In genomic region chr15:88467935-88468528, GRCh38 we compare ENCODE assay signal across 8 cellular contexts. TPM values are rescaled to one million over a fixed set of nuclear protein-coding genes. Genes with fewer than 3 reads are reported as not detected.
DNase-seq lines count a peak whose midpoint lies in the region; ATAC-seq and TF ChIP-seq lines count a peak whose summit lies in the region.

No MANE protein-coding gene starts in this region.

- 2 to 6% (median 2%) methylated on average over 17 of the region's 17 CpGs for WGBS in psoas muscle, 3 donors

- peak overlapping the region; percentile 78 for H3K27ac ChIP-seq in DOHH2 (ENCODE audit: low read depth, low read length)
- H3K27ac ChIP-seq in VCaP: peak overlapping the region; percentile 95
- H3K27ac ChIP-seq in psoas muscle: peak overlapping the region; percentile 99

- DNase-seq in fibroblast of the aortic adventitia (ENCODE audit: low read depth) (peak; percentile 18), psoas muscle (no peak), kidney glomerular epithelial cell (lab: John Stamatoyannopoulos, UW) (no peak), SIG-M5 treated with dmso at 0.1 percent for 504 hours (lab: John Stamatoyannopoulos, UW; ENCODE audit: unreplicated experiment) (no peak), foreskin melanocyte (no peak)

- H3K36me3 ChIP-seq in DOHH2 (ENCODE audit: control insufficient read depth, low read length): peaks cover 70% of the 10 kb centered on the region
- peaks cover 12 to 67% of the 10 kb centered on the region in 2 donors for H3K36me3 ChIP-seq in psoas muscle (ENCODE audit: insufficient read depth in 1 of 2, low read depth in 1 of 2)

- peak; percentile 75 for TF ChIP-seq CTCF in DOHH2 (IDR thresholded peaks at IDR 0.05; ENCODE audit: low read depth, low read length, poor library complexity, severe bottlenecking)
- TF ChIP-seq CTCF in VCaP (conservative IDR thresholded peaks at IDR 0.05): 0 out of 2 replicates have a peak, but pooled peaks have one; percentile 19
- TF ChIP-seq CTCF in fibroblast of the aortic adventitia (IDR thresholded peaks at IDR 0.05; ENCODE audit: insufficient read depth, low read length): peak; percentile 52
- TF ChIP-seq CTCF in psoas muscle (IDR thresholded peaks at IDR 0.05): no peak

- H3K27me3 ChIP-seq in DOHH2 (ENCODE audit: control insufficient read depth, low read length) (no peaks in the 10 kb centered on the region), psoas muscle (ENCODE audit: insufficient read depth in 3 of 3, low read length in 2 of 3) (no peaks in the 10 kb centered on the region)

- H3K4me3 ChIP-seq in DOHH2 (ENCODE audit: low read length) (peak overlapping the region; percentile 99), fibroblast of the aortic adventitia (ENCODE audit: low read depth, low read length) (peak overlapping the region; percentile 99), psoas muscle (peak overlapping the region; percentile 95)

- H3K79me2 ChIP-seq in DOHH2 (ENCODE audit: control insufficient read depth, low read length): peaks cover 74% of the 10 kb centered on the region

- H3K4me1 ChIP-seq in DOHH2 (ENCODE audit: control insufficient read depth, low read length): peaks cover 30% of the 10 kb centered on the region
- H3K4me1 ChIP-seq in psoas muscle: peaks cover 23% of the 10 kb centered on the region

- no peaks in the 10 kb centered on the region for H3K9me2 ChIP-seq in DOHH2 (replicated peaks; ENCODE audit: control insufficient read depth, low read length)

- H3F3A ChIP-seq in DOHH2 (ENCODE audit: control insufficient read depth, insufficient read depth): no peaks in the 10 kb centered on the region

- ATAC-seq in HG02970 (IDR thresholded peaks at IDR 0.05; ENCODE audit: low FRiP score, unreplicated experiment) (peak; percentile 4), psoas muscle (no peak)

- H3K9me3 ChIP-seq in DOHH2 (ENCODE audit: control insufficient read depth, insufficient read depth, low read length) (no peaks in the 10 kb centered on the region), psoas muscle (no peaks in the 10 kb centered on the region)

- H4K20me1 ChIP-seq in DOHH2 (ENCODE audit: control insufficient read depth, insufficient read depth, low read depth, low read length): no peaks in the 10 kb centered on the region

- intact Hi-C loops in psoas muscle (cut with DNase I): loop anchor here in 1 of 2 donors (5.0 kb wide), 1 partner anchor 149 kb away; no protein-coding TSS in a partner anchor

- H3K4me2 ChIP-seq in DOHH2 (ENCODE audit: low read length): peak overlapping the region; percentile 79

RNA-seq across cellular contexts. Expression of gene MRPS11, which starts 0.5 kb away (rescaled TPM):
- total RNA-seq in fibroblast of the aortic adventitia (ENCODE audit: low replicate concordance) (16.1 and 28.8 TPM in 2 replicates), psoas muscle (10 to 100 TPM; 48.4 to 62.2 (median 54.5) TPM)
- 100 to 1,000 TPM in 1 of 3 donors, 10 to 100 TPM in 2; 62.3 to 129 (median 73.7) TPM for polyA plus RNA-seq in psoas muscle

RNA-seq across cellular contexts. Expression of gene MRPL46, which starts 0.8 kb away (rescaled TPM):
- total RNA-seq in fibroblast of the aortic adventitia (ENCODE audit: low replicate concordance) (8.5 and 16.4 TPM in 2 replicates), psoas muscle (10 to 100 TPM; 47.3 to 87.9 (median 65.5) TPM)
- 100 to 1,000 TPM in 2 of 3 donors, 10 to 100 TPM in 1; 82.1 to 207 (median 133) TPM for polyA plus RNA-seq in psoas muscle
